7 cellular contexts compared by ENCODE assay signal in the genomic region with DNA sequence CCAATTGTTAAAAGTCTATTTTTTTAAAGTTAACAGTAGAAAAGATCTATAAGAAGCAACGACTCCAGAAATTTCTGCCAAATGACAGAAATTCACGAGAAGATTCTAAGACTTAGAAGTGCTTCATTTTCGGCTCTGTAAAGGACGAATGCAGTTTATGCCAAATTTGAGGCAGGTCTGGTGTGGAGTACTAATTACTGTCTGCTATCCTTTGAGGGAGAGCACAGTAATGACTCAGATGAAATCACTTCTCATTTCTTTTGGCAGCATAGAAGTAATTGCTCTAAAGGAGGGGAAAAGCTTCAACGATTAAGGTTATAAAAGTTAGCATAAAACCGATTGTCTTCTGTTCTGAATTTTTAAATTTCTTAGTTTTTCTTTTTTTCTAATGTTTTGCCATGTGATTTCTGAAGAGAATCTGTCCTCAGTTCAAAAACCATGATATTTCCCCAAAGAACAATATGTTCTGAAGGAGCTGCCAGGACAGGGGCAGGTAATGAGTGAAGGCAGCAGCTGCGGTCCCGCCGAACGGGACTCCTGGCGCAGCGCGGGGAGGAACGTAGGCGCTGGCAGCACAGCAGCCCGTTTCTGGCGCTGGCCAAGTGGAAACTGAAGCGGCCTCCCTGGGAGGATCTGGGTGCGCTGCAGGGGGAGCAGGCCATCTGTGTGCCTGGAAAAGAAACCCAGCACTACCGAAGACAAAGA. TPM values are rescaled to one million over a fixed set of nuclear protein-coding genes. Genes with fewer than 3 reads are reported as not detected.
DNase-seq lines count a peak whose midpoint lies in the region; ATAC-seq and TF ChIP-seq lines count a peak whose summit lies in the region.

No MANE protein-coding gene starts in this region.

- in situ Hi-C loops in gastrocnemius medialis (cut with MboI; ENCODE audit: low sequenced_read_pairs in 4 of 4) = loop anchor here (10.0 kb wide), 2 partner anchors 138 to 568 kb away; no protein-coding TSS in a partner anchor

- no peaks in the 10 kb centered on the region for H3K4me1 ChIP-seq in cardiac muscle cell (ENCODE audit: low read depth)
- H3K4me1 ChIP-seq in gastrocnemius medialis = peaks cover 0 to 12% of the 10 kb centered on the region in 2 donors

- H3K4me3 ChIP-seq in cardiac muscle cell = no peak overlapping the region
- peak overlapping the region; percentile 35 to 40 (median 40) for H3K4me3 ChIP-seq in gastrocnemius medialis

- intact Hi-C loops in gastrocnemius medialis (cut with DNase I; ENCODE audit: low total_unique reads) = loop anchor here (10.0 kb wide), 1 partner anchor 458 kb away; a partner anchor contains a TSS

- TF ChIP-seq POLR2A in gastrocnemius medialis (IDR thresholded peaks at IDR 0.05) = no peak

- H3K27me3 ChIP-seq in cardiac muscle cell = peaks cover 11% of the 10 kb centered on the region
- no peaks in the 10 kb centered on the region for H3K27me3 ChIP-seq in gastrocnemius medialis

- no peaks in the 10 kb centered on the region for H3K36me3 ChIP-seq in cardiac muscle cell
- no peaks in the 10 kb centered on the region for H3K36me3 ChIP-seq in gastrocnemius medialis

- TF ChIP-seq CTCF in VCaP (conservative IDR thresholded peaks at IDR 0.05) (no peak), cardiac muscle cell (IDR thresholded peaks at IDR 0.05; ENCODE audit: low read depth, low read length) (no peak), gastrocnemius medialis (IDR thresholded peaks at IDR 0.05 in 4 of 5, conservative IDR thresholded peaks at IDR 0.05 in 1 of 5) (no peak)

- H3K27ac ChIP-seq in VCaP (peak overlapping the region; percentile 36), cardiac muscle cell (no peak overlapping the region), gastrocnemius medialis (peak overlapping the region; percentile 27 to 74 (median 62))

- ATAC-seq in gastrocnemius medialis (peak; percentile 85 to 94), GM21529 (IDR thresholded peaks at IDR 0.05; ENCODE audit: unreplicated experiment) (no peak)

- DNase-seq in LHCN-M2 (ENCODE audit: low read depth) = peak; percentile 87
- DNase-seq in cardiac muscle cell (ENCODE audit: low read depth in 1 of 2, low spot score in 1 of 2) = peak; percentile 12 to 53
- DNase-seq in gastrocnemius medialis = peak; percentile 68 to 88
- DNase-seq in stimulated activated naive CD4-positive, alpha-beta T cell (lab: John Stamatoyannopoulos, UW) = no peak
- no peak for DNase-seq in GDM1 (lab: John Stamatoyannopoulos, UW)

- H3K9me3 ChIP-seq in cardiac muscle cell (ENCODE audit: low read depth) = no peaks in the 10 kb centered on the region
- H3K9me3 ChIP-seq in gastrocnemius medialis = no peaks in the 10 kb centered on the region

RNA-seq across cellular contexts. Expression of a gene that starts 11.5 kb away (rescaled TPM):
- total RNA-seq in LHCN-M2 (2014; rRNA removed) = not detected in 2 replicates
- not detected for polyA plus RNA-seq in LHCN-M2 (2012)
- total RNA-seq in cardiac muscle cell = not detected in 2 replicates
- polyA plus RNA-seq in cardiac muscle cell = not detected in 2 replicates
- total RNA-seq in gastrocnemius medialis = not detected

RNA-seq across cellular contexts. Expression of a gene that starts 22.4 kb away (rescaled TPM):
- total RNA-seq in LHCN-M2 (2014; rRNA removed) (34.6 and 35.1 TPM in 2 replicates), cardiac muscle cell (3.3 and 10.1 TPM in 2 replicates), gastrocnemius medialis (not detected)
- polyA plus RNA-seq in LHCN-M2 (2012) = 16.5 TPM
- polyA plus RNA-seq in cardiac muscle cell = 12.0 and 33.6 TPM in 2 replicates

Comparison
In these comparisons a context has a peak if more than half of its experiments do, and no peak if none do; other contexts are left out.
1. DNase-seq: peak in LHCN-M2 (single experiment), cardiac muscle cell (2 of 2) and gastrocnemius medialis (2 of 2); none in stimulated activated naive CD4-positive, alpha-beta T cell (0 of 6) and GDM1 (single experiment).